ENCODE assay signal across 22 cellular contexts in genomic region chr2:18745431-18746272, GRCh38.
DNase-seq lines count a peak whose midpoint lies in the region; ATAC-seq, FAIRE-seq and TF ChIP-seq lines count a peak whose summit lies in the region.
"Had no signal": no experiment of that assay in that cellular context is flagged by ENCODE, and none has a peak within 500 bp of the region (broad histone marks: within the 10 kb centered on the region; RNA-seq: fewer than 3 reads in every experiment).

No MANE protein-coding gene starts in this region.

- 53% methylated on average over 6 of the region's 6 CpGs for WGBS in GM12878 (ENCODE audit: insufficient coverage, insufficient replicate concordance, low lambda C conversion rate, missing lambda C conversion rate)

- no peak overlapping the region for H3K4me3 Mint-ChIP-seq in stimulated activated memory B cell treated with anti-CD40 and anti-IgM and Interleukin-4, amounts not matched to agents 10 μg/mL and 1 μg/mL and 100 μg/mL, for 72 hours
- H3K4me3 Mint-ChIP-seq: B cell; CD4-positive, CD25-positive, alpha-beta regulatory T cell; CD8-positive, alpha-beta T cell; HFFc6 had no signal

- no peak overlapping the region for H2AFZ ChIP-seq in GM12878 (ENCODE audit: control insufficient read depth, low read depth, low read length)

- H3K79me2 ChIP-seq in GM12878 (ENCODE audit: control insufficient read depth, insufficient read depth, low read length): no peaks in the 10 kb centered on the region

- RAD21 ChIA-PET in GM12878 (lab: Charles Lee; ENCODE audit: unreplicated experiment): no interaction called here

- H3K27me3 ChIP-seq in GM12878 (replicated peaks in 1 of 2; ENCODE audit: control insufficient read depth in 2 of 2, insufficient read depth in 2 of 2, low read length in 1 of 2): no peaks in the 10 kb centered on the region
- H3K27me3 ChIP-seq: BLaER1 had no signal

- no peaks in the 10 kb centered on the region for H4K20me1 ChIP-seq in GM12878 (ENCODE audit: control insufficient read depth, insufficient read depth)
- H4K20me1 ChIP-seq: BLaER1 had no signal

- POLR2A ChIA-PET in GM12878 (lab: Charles Lee): no interaction called here

- H3K27ac ChIP-seq in GM12878 (ENCODE audit: control insufficient read depth, insufficient read depth): no peak overlapping the region
- H3K27ac ChIP-seq: BLaER1, C4-2B had no signal

- TF ChIP-seq EP300 in GM12878 (IDR thresholded peaks at IDR 0.05; ENCODE audit: borderline replicate concordance in 1 of 2, control insufficient read depth in 1 of 2, low read depth in 2 of 2, low read length in 2 of 2): no peak

- H3K4me2 ChIP-seq in GM12878 (ENCODE audit: control insufficient read depth, insufficient read depth): no peak overlapping the region
- H3K4me2 ChIP-seq: BLaER1 had no signal

- H3K9me3 Mint-ChIP-seq in stimulated activated memory B cell treated with anti-CD40 and anti-IgM and Interleukin-4, amounts not matched to agents 10 μg/mL and 1 μg/mL and 100 μg/mL, for 72 hours: no peaks in the 10 kb centered on the region
- H3K9me3 Mint-ChIP-seq: CD8-positive, alpha-beta T cell; HFFc6 had no signal

- no peak overlapping the region for H3K27ac Mint-ChIP-seq in stimulated activated memory B cell treated with anti-CD40 and anti-IgM and Interleukin-4, amounts not matched to agents 10 μg/mL and 1 μg/mL and 100 μg/mL, for 72 hours
- H3K27ac Mint-ChIP-seq: B cell; CD4-positive, CD25-positive, alpha-beta regulatory T cell; CD8-positive, alpha-beta T cell; HFFc6 had no signal

- H3K9ac ChIP-seq in GM12878 (ENCODE audit: control insufficient read depth, insufficient read depth, low read length): no peak overlapping the region
- H3K9ac ChIP-seq: BLaER1 had no signal

- CTCF ChIA-PET in GM12878 (lab: Yijun Ruan, JAX): interaction anchor here (1.3 kb wide), 1 partner anchor 17 kb away, joined by 3 read pairs; no protein-coding TSS in a partner anchor

- SMC1A ChIA-PET in GM12878 (lab: Charles Lee; ENCODE audit: uncharacterized antibody, unreplicated experiment): interaction anchor here (0.6 kb wide), 1 partner anchor 20 kb away, joined by 3 read pairs; no protein-coding TSS in a partner anchor

- in situ Hi-C loops in GM12878 (cut with MboI): no loop called here

- no peaks in the 10 kb centered on the region for H3K4me1 Mint-ChIP-seq in stimulated activated memory B cell treated with anti-CD40 and anti-IgM and Interleukin-4, amounts not matched to agents 10 μg/mL and 1 μg/mL and 100 μg/mL, for 72 hours
- H3K4me1 Mint-ChIP-seq: B cell; CD4-positive, CD25-positive, alpha-beta regulatory T cell had no signal

- H3K36me3 Mint-ChIP-seq in stimulated activated memory B cell treated with anti-CD40 and anti-IgM and Interleukin-4, amounts not matched to agents 10 μg/mL and 1 μg/mL and 100 μg/mL, for 72 hours: no peaks in the 10 kb centered on the region
- H3K36me3 Mint-ChIP-seq: CD4-positive, CD25-positive, alpha-beta regulatory T cell; CD8-positive, alpha-beta T cell had no signal

- no TSS peak for BruUV-seq in GM12878 (replicated peaks; lab: Mats Ljungman, UMichigan)

- H3K4me3 ChIP-seq in LNCaP clone FGC (ENCODE audit: low read depth, low read length) (no peak overlapping the region), GM12878 (no peak overlapping the region), fibroblast of villous mesenchyme (ENCODE audit: low read depth, low read length) (no peak overlapping the region)
- H3K4me3 ChIP-seq: BLaER1, HAP-1 had no signal

- TF ChIP-seq CTCF in LNCaP clone FGC (IDR thresholded peaks at IDR 0.05; ENCODE audit: control insufficient read depth, extremely low read depth, insufficient read depth) (no peak), GM12878 (IDR thresholded peaks at IDR 0.05 in 2 of 3, conservative IDR thresholded peaks at IDR 0.05 in 1 of 3; ENCODE audit: control insufficient read depth in 2 of 3, extremely low read depth in 1 of 3, insufficient read depth in 1 of 3, low read depth in 3 of 3, low read length in 3 of 3) (no peak), fibroblast of villous mesenchyme (IDR thresholded peaks at IDR 0.05; ENCODE audit: insufficient read depth, low read depth, low read length) (no peak)

- H3K9me3 ChIP-seq in GM12878 (replicated peaks; ENCODE audit: control insufficient read depth, insufficient read depth, low read length): no peaks in the 10 kb centered on the region
- H3K9me3 ChIP-seq: BLaER1, HAP-1 had no signal

- H3K27me3 Mint-ChIP-seq in stimulated activated memory B cell treated with anti-CD40 and anti-IgM and Interleukin-4, amounts not matched to agents 10 μg/mL and 1 μg/mL and 100 μg/mL, for 72 hours: no peaks in the 10 kb centered on the region
- H3K27me3 Mint-ChIP-seq: B cell; CD4-positive, CD25-positive, alpha-beta regulatory T cell had no signal

- no peak for ATAC-seq in GM12878
- ATAC-seq in stimulated activated memory B cell treated with anti-CD40 and anti-IgM and Interleukin-4, amounts not matched to agents 10 μg/mL and 1 μg/mL and 100 μg/mL, for 72 hours: no peak
- ATAC-seq: CD8-positive, alpha-beta T cell had no signal

- no peaks in the 10 kb centered on the region for H3K36me3 ChIP-seq in GM12878 (ENCODE audit: control insufficient read depth in 2 of 2, insufficient read depth in 2 of 2, low read length in 1 of 2)
- H3K36me3 ChIP-seq: BLaER1, HAP-1 had no signal

- no peak for TF ChIP-seq POLR2A in GM12878 (IDR thresholded peaks at IDR 0.05; ENCODE audit: low read depth, low read length)

- DNase-seq in LNCaP clone FGC (ENCODE audit: low read depth) (peak; percentile 92), GM12878 (ENCODE audit: low read depth, low spot score) (no peak), fibroblast of villous mesenchyme (ENCODE audit: low read depth) (peak; percentile 25), T-helper 1 cell (no peak)
- DNase-seq in stimulated activated CD8-positive, alpha-beta memory T cell treated with anti-CD3 and anti-CD28 coated beads, Interleukin-4, amount 100 ng/mL, for 48 hours: no peak
- DNase-seq: CD4-positive, CD25-positive, alpha-beta regulatory T cell; CD8-positive, alpha-beta T cell; DMS 273 treated with DMSO at 0.1 percent for 48 hours; DMS79; EL; GDM1; GOT3; HFFc6 had no signal

- TF ChIP-seq RAD21 in GM12878 (IDR thresholded peaks at IDR 0.05; ENCODE audit: insufficient read depth, low read depth, low read length): no peak

- FAIRE-seq in GM12878 (lab: Jason Lieb, UNC): no peak
- FAIRE-seq: D721Med, GM12891, GM18507, H54 had no signal

- intact Hi-C loops in GM12878 (cut with micrococcal nuclease; ENCODE audit: unreplicated experiment): no loop called here

- H3K4me1 ChIP-seq in GM12878 (ENCODE audit: control insufficient read depth, insufficient read depth, low read length): no peaks in the 10 kb centered on the region
- H3K4me1 ChIP-seq: BLaER1, HAP-1 had no signal

TF ChIP-seq in GM12878, 131 proteins besides CTCF, POLR2A, EP300 and RAD21:
- TF ChIP-seq EZH2 (IDR thresholded peaks at IDR 0.05; ENCODE audit: borderline replicate concordance, control insufficient read depth, low read depth, low read length): no peak
- no peak for TF ChIP-seq FOXK2 (IDR thresholded peaks at IDR 0.05)
- TF ChIP-seq POU2F2 (IDR thresholded peaks at IDR 0.05; ENCODE audit: borderline replicate concordance, low read depth, low read length): no peak
- peak; percentile 11; the same call in 1 of the 2 replicates for TF ChIP-seq RAD51 (IDR thresholded peaks at IDR 0.05)
- no peak for TF ChIP-seq GATAD2B (conservative IDR thresholded peaks at IDR 0.05; ENCODE audit: low read depth)
TF ChIP-seq in GM12878: peak in this region for 1.

Comparison
In these comparisons a context has a peak if more than half of its experiments do, and no peak if none do; other contexts are left out.
1. DNase-seq: peak in LNCaP clone FGC (single experiment) and fibroblast of villous mesenchyme (single experiment); none in GM12878 (single experiment), T-helper 1 cell (0 of 5) and stimulated activated CD8-positive, alpha-beta memory T cell treated with anti-CD3 and anti-CD28 coated beads, Interleukin-4, amount 100 ng/mL, for 48 hours (single experiment).